Comparison of ENCODE assay signal across 14 cellular contexts in the genomic region with DNA sequence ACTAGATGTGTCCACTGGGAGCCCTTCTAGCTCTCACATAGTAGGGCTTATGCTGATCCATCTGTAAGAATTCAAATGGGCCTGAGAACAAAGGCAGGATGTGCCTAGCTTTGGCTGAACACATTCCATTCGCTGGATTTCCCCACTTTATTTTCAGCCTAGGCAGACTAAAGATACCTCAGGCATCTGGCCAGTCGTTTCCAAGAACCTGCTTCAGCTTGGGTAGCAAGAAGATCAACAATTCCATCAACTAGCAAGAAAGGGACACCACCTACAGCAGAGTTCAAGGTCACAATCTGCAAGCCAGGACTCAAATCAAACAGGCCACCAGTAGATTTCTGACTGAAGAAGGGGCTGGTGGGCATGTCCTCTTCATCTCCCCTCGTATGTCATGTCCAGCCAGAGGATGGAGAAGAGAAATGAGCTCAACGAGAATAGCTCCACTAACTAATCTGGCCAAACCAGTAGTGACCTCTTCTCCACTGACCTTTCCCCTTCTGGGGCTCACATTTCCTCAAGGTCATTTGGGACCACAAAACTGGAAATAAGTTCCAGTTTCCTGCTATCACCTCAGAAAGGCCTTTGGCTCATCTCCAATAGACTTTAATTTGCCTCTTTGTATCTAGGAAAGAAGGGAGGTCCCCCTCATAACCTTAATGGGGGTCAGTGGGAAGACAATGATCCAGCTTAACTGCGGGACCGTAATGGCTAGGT. TPM values are rescaled to one million over a fixed set of nuclear protein-coding genes. Genes with fewer than 3 reads are reported as not detected.
DNase-seq lines count a peak whose midpoint lies in the region; ATAC-seq and TF ChIP-seq lines count a peak whose summit lies in the region.
"Had no signal": no experiment of that assay in that cellular context is flagged by ENCODE, and none has a peak within 500 bp of the region (broad histone marks: within the 10 kb centered on the region; RNA-seq: fewer than 3 reads in every experiment).

No MANE protein-coding gene starts in this region.

- no peak overlapping the region for H3K4me3 ChIP-seq in BLaER1 treated with 17β-estradiol and CSF1 and Interleukin-3, amounts not matched to agents 10 nM and 100 nM
- H3K4me3 ChIP-seq in OCI-LY1 (ENCODE audit: low read depth, low read length, poor library complexity, severe bottlenecking), result no peak overlapping the region
- H3K4me3 ChIP-seq in gastroesophageal sphincter, result no peak overlapping the region
- H3K4me3 ChIP-seq in prostate gland, result no peak overlapping the region
- H3K4me3 ChIP-seq: smooth muscle cell had no signal

- TF ChIP-seq CTCF in OCI-LY1 (IDR thresholded peaks at IDR 0.05; ENCODE audit: low read length), result no peak
- no peak for TF ChIP-seq CTCF in gastroesophageal sphincter (IDR thresholded peaks at IDR 0.05)
- TF ChIP-seq CTCF in prostate gland (IDR thresholded peaks at IDR 0.05), result no peak

- H3K9me2 ChIP-seq in OCI-LY1 (ENCODE audit: low read depth, low read length), result no peaks in the 10 kb centered on the region
- H3K9me2 ChIP-seq: SK-N-SH had no signal

- H4K20me1 ChIP-seq in BLaER1 treated with 17β-estradiol and CSF1 and Interleukin-3, amounts not matched to agents 10 nM and 100 nM, result no peaks in the 10 kb centered on the region
- H4K20me1 ChIP-seq in OCI-LY1 (ENCODE audit: insufficient read depth, low read length), result no peaks in the 10 kb centered on the region

- peaks cover 7% of the 10 kb centered on the region for H3K36me3 Mint-ChIP-seq in T-cell

- no peak overlapping the region for H2AFZ ChIP-seq in OCI-LY1 (ENCODE audit: low read length)

- H3K27me3 ChIP-seq in BLaER1 treated with 17β-estradiol and CSF1 and Interleukin-3, amounts not matched to agents 10 nM and 100 nM, result no peaks in the 10 kb centered on the region
- H3K27me3 ChIP-seq in OCI-LY1 (ENCODE audit: insufficient read depth, low read length) (no peaks in the 10 kb centered on the region), gastroesophageal sphincter (no peaks in the 10 kb centered on the region), prostate gland (replicated peaks; ENCODE audit: insufficient read depth) (no peaks in the 10 kb centered on the region)
- H3K27me3 ChIP-seq: brain microvascular endothelial cell had no signal

- peaks cover 22 to 59% (median 23%) of the 10 kb centered on the region in 3 donors for H3K4me1 Mint-ChIP-seq in T-cell

- H3K4me2 ChIP-seq in BLaER1 treated with 17β-estradiol and CSF1 and Interleukin-3, amounts not matched to agents 10 nM and 100 nM, result peak overlapping the region in 7 of 11 experiments; percentile 6 to 96 (median 88); a peak in 12 of 22 replicates
- no peak overlapping the region for H3K4me2 ChIP-seq in OCI-LY1 (ENCODE audit: low read length)
- H3K4me2 ChIP-seq: SK-N-SH, smooth muscle cell had no signal

- H3K9me3 ChIP-seq in BLaER1 treated with 17β-estradiol and CSF1 and Interleukin-3, amounts not matched to agents 10 nM and 100 nM (replicated peaks in 1 of 11), result no peaks in the 10 kb centered on the region
- H3K9me3 ChIP-seq in OCI-LY1 (ENCODE audit: low read length) (no peaks in the 10 kb centered on the region), gastroesophageal sphincter (no peaks in the 10 kb centered on the region), prostate gland (no peaks in the 10 kb centered on the region)
- H3K9me3 ChIP-seq: SK-N-SH had no signal

- ATAC-seq in gastroesophageal sphincter (no peak), HG02678 (IDR thresholded peaks at IDR 0.05; ENCODE audit: unreplicated experiment) (no peak), T-cell (replicated peaks in 1 of 4) (no peak), HG03571 (IDR thresholded peaks at IDR 0.05; ENCODE audit: unreplicated experiment) (no peak)
- ATAC-seq: left lobe of liver had no signal

- peak overlapping the region in 10 of 11 experiments; percentile 84 to 95 (median 92); a peak in 18 of 22 replicates for H3K27ac ChIP-seq in BLaER1 treated with 17β-estradiol and CSF1 and Interleukin-3, amounts not matched to agents 10 nM and 100 nM
- H3K27ac ChIP-seq in OCI-LY1 (ENCODE audit: low read depth, low read length, poor library complexity, severe bottlenecking), result peak overlapping the region; percentile 96
- peak overlapping the region; percentile 93 to 99 (median 95) for H3K27ac ChIP-seq in gastroesophageal sphincter
- peak overlapping the region; percentile 41 to 44 for H3K27ac ChIP-seq in prostate gland
- H3K27ac ChIP-seq: brain microvascular endothelial cell had no signal

- WGBS in gastroesophageal sphincter (ENCODE audit: low coverage in 1 of 2), 2 donors, result 54 to 59% methylated on average over 2 to 4 of the region's 6 CpGs
- WGBS in prostate gland, result 76% methylated on average over 6 of the region's 6 CpGs

- CTCF ChIA-PET in T-cell (lab: Charles Lee), result interaction anchor here in 1 of 2 donors (0.7 to 1.5 kb wide), 3 partner anchors 9 to 16 kb away, joined by 3 read pairs; no protein-coding TSS in a partner anchor

- no peaks in the 10 kb centered on the region for H3K27me3 Mint-ChIP-seq in T-cell

- H3K36me3 ChIP-seq in BLaER1 treated with 17β-estradiol and CSF1 and Interleukin-3, amounts not matched to agents 10 nM and 100 nM, result no peaks in the 10 kb centered on the region
- H3K36me3 ChIP-seq in OCI-LY1 (ENCODE audit: insufficient read depth, low read length) (peaks cover 5% of the 10 kb centered on the region; the same call in 1 of the 2 replicates), gastroesophageal sphincter (no peaks in the 10 kb centered on the region), prostate gland (no peaks in the 10 kb centered on the region)
- H3K36me3 ChIP-seq: brain microvascular endothelial cell had no signal

- TF ChIP-seq POLR2A in gastroesophageal sphincter (IDR thresholded peaks at IDR 0.05) (no peak), prostate gland (IDR thresholded peaks at IDR 0.05) (no peak)

- peaks cover 11% of the 10 kb centered on the region for H3F3A ChIP-seq in OCI-LY1 (ENCODE audit: insufficient read depth, low read length)

- H3K9ac ChIP-seq in BLaER1 treated with 17β-estradiol and CSF1 and Interleukin-3, amounts not matched to agents 10 nM and 100 nM, result no peak overlapping the region
- H3K9ac ChIP-seq in OCI-LY1 (ENCODE audit: low read length), result no peak overlapping the region
- H3K9ac ChIP-seq: SK-N-SH had no signal

- no peaks in the 10 kb centered on the region for H3K9me3 Mint-ChIP-seq in T-cell

- POLR2A ChIA-PET in T-cell (lab: Charles Lee), result interaction anchor here (0.9 to 1.6 kb wide), 2 partner anchors 14 kb away, joined by 6 to 8 read pairs; a partner anchor contains a TSS

- H3K79me2 ChIP-seq in OCI-LY1 (ENCODE audit: insufficient read depth, low read length), result no peaks in the 10 kb centered on the region

- H3K4me1 ChIP-seq in BLaER1 treated with 17β-estradiol and CSF1 and Interleukin-3, amounts not matched to agents 10 nM and 100 nM, result peaks cover 41 to 97% (median 80%) of the 10 kb centered on the region in 10 experiments
- H3K4me1 ChIP-seq in OCI-LY1 (ENCODE audit: insufficient read depth, low read length, severe bottlenecking), result peaks cover 74% of the 10 kb centered on the region
- H3K4me1 ChIP-seq in gastroesophageal sphincter, result peaks cover 50 to 95% (median 76%) of the 10 kb centered on the region in 3 donors
- H3K4me1 ChIP-seq in prostate gland (replicated peaks), result peaks cover 17% of the 10 kb centered on the region

- no peak overlapping the region for H3K27ac Mint-ChIP-seq in T-cell

- DNase-seq in prostate gland (ENCODE audit: low spot score) (no peak), T-cell (no peak), NCI-H1105 treated with DMSO at 0.1 percent for 48 hours (lab: John Stamatoyannopoulos, UW) (no peak)
- DNase-seq: activated CD4-positive, alpha-beta T cell treated with anti-CD3 and anti-CD28 coated beads, Interleukin-2, amount 50 U/mL, for 1 hour; brain microvascular endothelial cell; NCI-H524; SK-N-SH had no signal

- H3K4me3 Mint-ChIP-seq in T-cell, result no peak overlapping the region

- no peak for TF ChIP-seq EP300 in gastroesophageal sphincter (IDR thresholded peaks at IDR 0.05)

- intact Hi-C loops in prostate gland (cut with DNase I), result no loop called here

RNA-seq across cellular contexts. Expression of a gene that starts 14.2 kb away (rescaled TPM):
- 1,000 to 10,000 TPM; 2,024 to 3,704 (median 2,348) TPM for total RNA-seq in gastroesophageal sphincter
- 100 to 1,000 TPM; 618 to 736 TPM for total RNA-seq in prostate gland
- 1,000 to 10,000 TPM in 1 of 5 donors, 100 to 1,000 TPM in 4; 721 to 2,117 (median 773) TPM for total RNA-seq in T-cell

RNA-seq across cellular contexts. Expression of a gene that starts 17.7 kb away (rescaled TPM):
- total RNA-seq in gastroesophageal sphincter (10 to 100 TPM; 32.9 to 44.0 (median 37.6) TPM), prostate gland (10 to 100 TPM; 20.3 to 23.2 TPM), T-cell (10 to 100 TPM; 30.9 to 41.7 (median 38.3) TPM)

RNA-seq across cellular contexts. Expression of a gene that starts 17.8 kb away (rescaled TPM):
- 1 to 10 TPM in 1 of 4 donors, under 1 TPM in 2, not detected in 1; 0.62 to 1.9 (median 0.67) TPM for total RNA-seq in gastroesophageal sphincter
- total RNA-seq in prostate gland, result 1 to 10 TPM; 1.6 to 2.4 TPM
- total RNA-seq in T-cell, result 1 to 10 TPM in 3 of 5 donors, under 1 TPM in 2; 0.68 to 3.5 (median 1.7) TPM

RNA-seq across cellular contexts. Expression of a gene that starts 24.4 kb away (rescaled TPM):
- total RNA-seq in gastroesophageal sphincter (10 to 100 TPM; 37.8 to 53.5 (median 45.3) TPM), prostate gland (10 to 100 TPM; 30.0 to 31.8 TPM), T-cell (10 to 100 TPM; 43.4 to 74.4 (median 64.2) TPM)

RNA-seq across cellular contexts. Expression of a gene that starts 39.4 kb away (rescaled TPM):
- total RNA-seq in gastroesophageal sphincter, result under 1 TPM in 1 of 4 donors, not detected in 3; 0.77 TPM
- 1 to 10 TPM in 1 of 2 donors, not detected in 1; 1.2 TPM for total RNA-seq in prostate gland
- total RNA-seq in T-cell, result not detected
- total RNA-seq: smooth muscle cell had no signal

Comparison
In these comparisons a context has a peak if more than half of its experiments do, and no peak if none do; other contexts are left out.
1. H3K27ac ChIP-seq: peak in every context shown above with its lines; median percentile 96 in OCI-LY1; 95 in gastroesophageal sphincter; 92 in BLaER1 treated with 17β-estradiol and CSF1 and Interleukin-3, amounts not matched to agents 10 nM and 100 nM; 42 in prostate gland.